ENCODE assay signal across 1 cellular context in the genomic region with DNA sequence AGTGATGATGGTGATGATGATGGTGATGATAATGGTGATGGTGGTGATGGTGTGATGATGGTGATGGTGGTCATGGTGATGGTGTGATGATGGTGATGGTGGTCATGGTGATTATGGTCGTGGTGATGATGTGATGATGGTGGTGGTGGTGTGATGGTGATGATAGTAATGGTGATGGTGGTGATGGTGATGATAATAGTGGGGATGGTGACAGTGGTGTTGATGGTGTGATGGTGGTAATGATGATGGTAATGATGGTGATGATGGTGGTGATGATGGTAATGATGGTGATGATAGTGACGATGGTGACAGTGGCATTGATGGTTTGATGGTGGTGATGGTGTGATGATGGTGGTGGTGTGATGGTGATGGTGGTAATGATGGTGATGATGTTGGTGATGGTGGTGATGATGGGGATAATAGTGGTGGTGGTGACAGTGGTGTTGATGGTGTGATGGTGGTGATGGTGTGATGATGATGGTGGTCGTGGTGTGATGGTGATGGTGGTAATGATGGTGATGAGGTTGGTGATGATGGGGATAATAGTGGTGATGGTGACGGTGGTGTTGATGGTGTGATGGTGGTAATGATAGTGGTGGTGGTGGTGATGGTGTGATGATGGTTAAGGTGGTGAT.
TF ChIP-seq lines count a peak whose summit lies in the region.

No MANE protein-coding gene starts in this region.

TF ChIP-seq in HEK293, 187 proteins besides CTCF, POLR2A, EP300 and RAD21 (continued from another document and continues in another):
- TF ChIP-seq, protein P1, sequence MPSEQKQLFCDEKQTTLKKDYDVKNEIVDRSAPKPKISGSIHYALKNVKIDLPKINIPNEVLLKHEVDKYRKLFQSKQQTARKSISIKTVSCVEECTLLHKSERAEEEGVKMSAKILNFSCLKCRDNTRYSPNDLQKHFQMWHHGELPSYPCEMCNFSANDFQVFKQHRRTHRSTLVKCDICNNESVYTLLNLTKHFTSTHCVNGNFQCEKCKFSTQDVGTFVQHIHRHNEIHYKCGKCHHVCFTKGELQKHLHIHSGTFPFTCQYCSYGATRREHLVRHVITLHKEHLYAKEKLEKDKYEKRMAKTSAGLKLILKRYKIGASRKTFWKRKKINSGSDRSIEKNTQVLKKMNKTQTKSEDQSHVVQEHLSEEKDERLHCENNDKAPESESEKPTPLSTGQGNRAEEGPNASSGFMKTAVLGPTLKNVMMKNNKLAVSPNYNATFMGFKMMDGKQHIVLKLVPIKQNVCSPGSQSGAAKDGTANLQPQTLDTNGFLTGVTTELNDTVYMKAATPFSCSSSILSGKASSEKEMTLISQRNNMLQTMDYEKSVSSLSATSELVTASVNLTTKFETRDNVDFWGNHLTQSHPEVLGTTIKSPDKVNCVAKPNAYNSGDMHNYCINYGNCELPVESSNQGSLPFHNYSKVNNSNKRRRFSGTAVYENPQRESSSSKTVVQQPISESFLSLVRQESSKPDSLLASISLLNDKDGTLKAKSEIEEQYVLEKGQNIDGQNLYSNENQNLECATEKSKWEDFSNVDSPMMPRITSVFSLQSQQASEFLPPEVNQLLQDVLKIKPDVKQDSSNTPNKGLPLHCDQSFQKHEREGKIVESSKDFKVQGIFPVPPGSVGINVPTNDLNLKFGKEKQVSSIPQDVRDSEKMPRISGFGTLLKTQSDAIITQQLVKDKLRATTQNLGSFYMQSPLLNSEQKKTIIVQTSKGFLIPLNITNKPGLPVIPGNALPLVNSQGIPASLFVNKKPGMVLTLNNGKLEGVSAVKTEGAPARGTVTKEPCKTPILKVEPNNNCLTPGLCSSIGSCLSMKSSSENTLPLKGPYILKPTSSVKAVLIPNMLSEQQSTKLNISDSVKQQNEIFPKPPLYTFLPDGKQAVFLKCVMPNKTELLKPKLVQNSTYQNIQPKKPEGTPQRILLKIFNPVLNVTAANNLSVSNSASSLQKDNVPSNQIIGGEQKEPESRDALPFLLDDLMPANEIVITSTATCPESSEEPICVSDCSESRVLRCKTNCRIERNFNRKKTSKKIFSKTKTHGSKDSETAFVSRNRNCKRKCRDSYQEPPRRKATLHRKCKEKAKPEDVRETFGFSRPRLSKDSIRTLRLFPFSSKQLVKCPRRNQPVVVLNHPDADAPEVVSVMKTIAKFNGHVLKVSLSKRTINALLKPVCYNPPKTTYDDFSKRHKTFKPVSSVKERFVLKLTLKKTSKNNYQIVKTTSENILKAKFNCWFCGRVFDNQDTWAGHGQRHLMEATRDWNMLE (tag by site-specific recombination; conservative IDR thresholded peaks at IDR 0.05; ENCODE audit: low read depth): no peak
- TF ChIP-seq, protein P2, sequence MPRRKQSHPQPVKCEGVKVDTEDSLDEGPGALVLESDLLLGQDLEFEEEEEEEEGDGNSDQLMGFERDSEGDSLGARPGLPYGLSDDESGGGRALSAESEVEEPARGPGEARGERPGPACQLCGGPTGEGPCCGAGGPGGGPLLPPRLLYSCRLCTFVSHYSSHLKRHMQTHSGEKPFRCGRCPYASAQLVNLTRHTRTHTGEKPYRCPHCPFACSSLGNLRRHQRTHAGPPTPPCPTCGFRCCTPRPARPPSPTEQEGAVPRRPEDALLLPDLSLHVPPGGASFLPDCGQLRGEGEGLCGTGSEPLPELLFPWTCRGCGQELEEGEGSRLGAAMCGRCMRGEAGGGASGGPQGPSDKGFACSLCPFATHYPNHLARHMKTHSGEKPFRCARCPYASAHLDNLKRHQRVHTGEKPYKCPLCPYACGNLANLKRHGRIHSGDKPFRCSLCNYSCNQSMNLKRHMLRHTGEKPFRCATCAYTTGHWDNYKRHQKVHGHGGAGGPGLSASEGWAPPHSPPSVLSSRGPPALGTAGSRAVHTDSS (tag by site-specific recombination; IDR thresholded peaks at IDR 0.05): peak; percentile 88
- TF ChIP-seq ZNF707 (tag by site-specific recombination; IDR thresholded peaks at IDR 0.05): 0 out of 2 replicates have a peak, but pooled peaks have one; percentile 12
- TF ChIP-seq YY1 (tag by site-specific recombination; IDR thresholded peaks at IDR 0.05): no peak
- TF ChIP-seq, protein P3, sequence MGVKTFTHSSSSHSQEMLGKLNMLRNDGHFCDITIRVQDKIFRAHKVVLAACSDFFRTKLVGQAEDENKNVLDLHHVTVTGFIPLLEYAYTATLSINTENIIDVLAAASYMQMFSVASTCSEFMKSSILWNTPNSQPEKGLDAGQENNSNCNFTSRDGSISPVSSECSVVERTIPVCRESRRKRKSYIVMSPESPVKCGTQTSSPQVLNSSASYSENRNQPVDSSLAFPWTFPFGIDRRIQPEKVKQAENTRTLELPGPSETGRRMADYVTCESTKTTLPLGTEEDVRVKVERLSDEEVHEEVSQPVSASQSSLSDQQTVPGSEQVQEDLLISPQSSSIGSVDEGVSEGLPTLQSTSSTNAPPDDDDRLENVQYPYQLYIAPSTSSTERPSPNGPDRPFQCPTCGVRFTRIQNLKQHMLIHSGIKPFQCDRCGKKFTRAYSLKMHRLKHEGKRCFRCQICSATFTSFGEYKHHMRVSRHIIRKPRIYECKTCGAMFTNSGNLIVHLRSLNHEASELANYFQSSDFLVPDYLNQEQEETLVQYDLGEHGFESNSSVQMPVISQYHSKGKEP (tag by site-specific recombination; IDR thresholded peaks at IDR 0.05): no peak
- no peak for TF ChIP-seq ZNF114 (tag by site-specific recombination; IDR thresholded peaks at IDR 0.05)
- peak; percentile 6; the same call in 1 of the 2 replicates for TF ChIP-seq ZNF398 (tag by site-specific recombination; IDR thresholded peaks at IDR 0.05)
- TF ChIP-seq, protein P4, sequence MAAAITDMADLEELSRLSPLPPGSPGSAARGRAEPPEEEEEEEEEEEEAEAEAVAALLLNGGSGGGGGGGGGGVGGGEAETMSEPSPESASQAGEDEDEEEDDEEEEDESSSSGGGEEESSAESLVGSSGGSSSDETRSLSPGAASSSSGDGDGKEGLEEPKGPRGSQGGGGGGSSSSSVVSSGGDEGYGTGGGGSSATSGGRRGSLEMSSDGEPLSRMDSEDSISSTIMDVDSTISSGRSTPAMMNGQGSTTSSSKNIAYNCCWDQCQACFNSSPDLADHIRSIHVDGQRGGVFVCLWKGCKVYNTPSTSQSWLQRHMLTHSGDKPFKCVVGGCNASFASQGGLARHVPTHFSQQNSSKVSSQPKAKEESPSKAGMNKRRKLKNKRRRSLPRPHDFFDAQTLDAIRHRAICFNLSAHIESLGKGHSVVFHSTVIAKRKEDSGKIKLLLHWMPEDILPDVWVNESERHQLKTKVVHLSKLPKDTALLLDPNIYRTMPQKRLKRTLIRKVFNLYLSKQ (tag by site-specific recombination; IDR thresholded peaks at IDR 0.05; ENCODE audit: borderline replicate concordance): 0 out of 2 replicates have a peak, but pooled peaks have one; percentile 5
- TF ChIP-seq ZNF112 (tag by site-specific recombination; IDR thresholded peaks at IDR 0.05): no peak
- TF ChIP-seq ZNF121 (tag by site-specific recombination; IDR thresholded peaks at IDR 0.05): no peak
- no peak for TF ChIP-seq ZNF549 (tag by site-specific recombination; IDR thresholded peaks at IDR 0.05)
- peak; percentile 59; the same call in 1 of the 2 replicates for TF ChIP-seq ZNF621 (tag by site-specific recombination; IDR thresholded peaks at IDR 0.05)
- no peak for TF ChIP-seq MZF1 (tag by site-specific recombination; IDR thresholded peaks at IDR 0.05; ENCODE audit: borderline replicate concordance)
- no peak for TF ChIP-seq HIC1 (tag by site-specific recombination; IDR thresholded peaks at IDR 0.05)
- TF ChIP-seq ZNF776 (tag by site-specific recombination; IDR thresholded peaks at IDR 0.05; ENCODE audit: borderline replicate concordance): no peak
- TF ChIP-seq, protein P5, sequence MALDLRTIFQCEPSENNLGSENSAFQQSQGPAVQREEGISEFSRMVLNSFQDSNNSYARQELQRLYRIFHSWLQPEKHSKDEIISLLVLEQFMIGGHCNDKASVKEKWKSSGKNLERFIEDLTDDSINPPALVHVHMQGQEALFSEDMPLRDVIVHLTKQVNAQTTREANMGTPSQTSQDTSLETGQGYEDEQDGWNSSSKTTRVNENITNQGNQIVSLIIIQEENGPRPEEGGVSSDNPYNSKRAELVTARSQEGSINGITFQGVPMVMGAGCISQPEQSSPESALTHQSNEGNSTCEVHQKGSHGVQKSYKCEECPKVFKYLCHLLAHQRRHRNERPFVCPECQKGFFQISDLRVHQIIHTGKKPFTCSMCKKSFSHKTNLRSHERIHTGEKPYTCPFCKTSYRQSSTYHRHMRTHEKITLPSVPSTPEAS (tag by site-specific recombination; IDR thresholded peaks at IDR 0.05): no peak
- TF ChIP-seq ZNF600 (tag by site-specific recombination; IDR thresholded peaks at IDR 0.05): no peak
- TF ChIP-seq ZNF366 (tag by site-specific recombination; conservative IDR thresholded peaks at IDR 0.05): peak; percentile 65
- TF ChIP-seq ZNF624 (tag by site-specific recombination; IDR thresholded peaks at IDR 0.05): no peak
- TF ChIP-seq ZNF341 (tag by site-specific recombination; IDR thresholded peaks at IDR 0.05; ENCODE audit: low read depth): no peak
- TF ChIP-seq ZNF48 (tag by site-specific recombination; IDR thresholded peaks at IDR 0.05): no peak
- no peak for TF ChIP-seq KLF17 (tag by site-specific recombination; IDR thresholded peaks at IDR 0.05)
- TF ChIP-seq GLI4 (tag by site-specific recombination; IDR thresholded peaks at IDR 0.05): 0 out of 2 replicates have a peak, but pooled peaks have one; percentile 15
- 0 out of 2 replicates have a peak, but pooled peaks have one; percentile 66 for TF ChIP-seq SALL2 (tag by site-specific recombination; IDR thresholded peaks at IDR 0.05; ENCODE audit: borderline replicate concordance)
- no peak for TF ChIP-seq ZSCAN30 (tag by site-specific recombination; IDR thresholded peaks at IDR 0.05)
- TF ChIP-seq ZNF16 (tag by site-specific recombination; IDR thresholded peaks at IDR 0.05; ENCODE audit: low read depth): no peak
- TF ChIP-seq ZNF521 (tag by site-specific recombination; IDR thresholded peaks at IDR 0.05): 0 out of 2 replicates have a peak, but pooled peaks have one; percentile 91
- no peak for TF ChIP-seq OSR2 (tag by site-specific recombination; IDR thresholded peaks at IDR 0.05)
- TF ChIP-seq ATF2 (tag by site-specific recombination; IDR thresholded peaks at IDR 0.05; ENCODE audit: low read depth): no peak
